ENCODE assay signal across 1 cellular context in the genomic region with DNA sequence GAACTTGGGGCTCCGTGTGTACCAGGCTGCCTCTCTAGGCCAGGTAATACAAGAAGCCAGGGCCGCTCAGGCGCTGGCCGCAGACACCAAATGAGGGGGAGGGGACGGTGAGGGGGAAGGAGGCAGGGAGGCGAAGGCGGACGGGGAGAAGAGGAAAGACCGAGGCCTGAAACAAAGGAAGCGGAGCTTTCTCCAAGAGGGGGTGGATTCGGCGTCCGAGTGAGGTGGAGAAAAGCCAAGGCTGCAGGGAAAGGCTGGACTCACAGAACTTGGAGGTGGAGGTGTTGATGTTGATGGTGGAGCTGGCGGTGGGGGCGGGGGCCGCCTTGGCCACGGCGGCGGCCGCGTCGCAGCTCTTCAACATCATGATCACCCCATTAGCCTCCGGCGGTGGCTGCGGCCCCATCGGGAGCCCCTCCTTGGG.
TF ChIP-seq lines count a peak whose summit lies in the region.

No MANE protein-coding gene starts in this region.

TF ChIP-seq in HEK293, 187 proteins besides CTCF, POLR2A, EP300 and RAD21 (continued from another document):
- TF ChIP-seq, protein P1, sequence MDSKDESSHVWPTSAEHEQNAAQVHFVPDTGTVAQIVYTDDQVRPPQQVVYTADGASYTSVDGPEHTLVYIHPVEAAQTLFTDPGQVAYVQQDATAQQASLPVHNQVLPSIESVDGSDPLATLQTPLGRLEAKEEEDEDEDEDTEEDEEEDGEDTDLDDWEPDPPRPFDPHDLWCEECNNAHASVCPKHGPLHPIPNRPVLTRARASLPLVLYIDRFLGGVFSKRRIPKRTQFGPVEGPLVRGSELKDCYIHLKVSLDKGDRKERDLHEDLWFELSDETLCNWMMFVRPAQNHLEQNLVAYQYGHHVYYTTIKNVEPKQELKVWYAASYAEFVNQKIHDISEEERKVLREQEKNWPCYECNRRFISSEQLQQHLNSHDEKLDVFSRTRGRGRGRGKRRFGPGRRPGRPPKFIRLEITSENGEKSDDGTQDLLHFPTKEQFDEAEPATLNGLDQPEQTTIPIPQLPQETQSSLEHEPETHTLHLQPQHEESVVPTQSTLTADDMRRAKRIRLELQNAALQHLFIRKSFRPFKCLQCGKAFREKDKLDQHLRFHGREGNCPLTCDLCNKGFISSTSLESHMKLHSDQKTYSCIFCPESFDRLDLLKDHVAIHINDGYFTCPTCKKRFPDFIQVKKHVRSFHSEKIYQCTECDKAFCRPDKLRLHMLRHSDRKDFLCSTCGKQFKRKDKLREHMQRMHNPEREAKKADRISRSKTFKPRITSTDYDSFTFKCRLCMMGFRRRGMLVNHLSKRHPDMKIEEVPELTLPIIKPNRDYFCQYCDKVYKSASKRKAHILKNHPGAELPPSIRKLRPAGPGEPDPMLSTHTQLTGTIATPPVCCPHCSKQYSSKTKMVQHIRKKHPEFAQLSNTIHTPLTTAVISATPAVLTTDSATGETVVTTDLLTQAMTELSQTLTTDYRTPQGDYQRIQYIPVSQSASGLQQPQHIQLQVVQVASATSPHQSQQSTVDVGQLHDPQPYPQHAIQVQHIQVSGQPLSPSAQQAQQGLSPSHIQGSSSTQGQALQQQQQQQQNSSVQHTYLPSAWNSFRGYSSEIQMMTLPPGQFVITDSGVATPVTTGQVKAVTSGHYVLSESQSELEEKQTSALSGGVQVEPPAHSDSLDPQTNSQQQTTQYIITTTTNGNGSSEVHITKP (tag by site-specific recombination; IDR thresholded peaks at IDR 0.05): peak; percentile 89
- peak; percentile 64 for TF ChIP-seq SP2 (tag by site-specific recombination; IDR thresholded peaks at IDR 0.05)
- TF ChIP-seq ZNF626 (tag by site-specific recombination; IDR thresholded peaks at IDR 0.05): no peak
- 0 out of 2 replicates have a peak, but pooled peaks have one; percentile 36 for TF ChIP-seq SP3 (tag by site-specific recombination; IDR thresholded peaks at IDR 0.05)
- 0 out of 2 replicates have a peak, but pooled peaks have one; percentile 34 for TF ChIP-seq ZFP37 (tag by site-specific recombination; IDR thresholded peaks at IDR 0.05)
- TF ChIP-seq ZNF335 (tag by site-specific recombination; conservative IDR thresholded peaks at IDR 0.05): peak; percentile 96
- TF ChIP-seq, protein P2, sequence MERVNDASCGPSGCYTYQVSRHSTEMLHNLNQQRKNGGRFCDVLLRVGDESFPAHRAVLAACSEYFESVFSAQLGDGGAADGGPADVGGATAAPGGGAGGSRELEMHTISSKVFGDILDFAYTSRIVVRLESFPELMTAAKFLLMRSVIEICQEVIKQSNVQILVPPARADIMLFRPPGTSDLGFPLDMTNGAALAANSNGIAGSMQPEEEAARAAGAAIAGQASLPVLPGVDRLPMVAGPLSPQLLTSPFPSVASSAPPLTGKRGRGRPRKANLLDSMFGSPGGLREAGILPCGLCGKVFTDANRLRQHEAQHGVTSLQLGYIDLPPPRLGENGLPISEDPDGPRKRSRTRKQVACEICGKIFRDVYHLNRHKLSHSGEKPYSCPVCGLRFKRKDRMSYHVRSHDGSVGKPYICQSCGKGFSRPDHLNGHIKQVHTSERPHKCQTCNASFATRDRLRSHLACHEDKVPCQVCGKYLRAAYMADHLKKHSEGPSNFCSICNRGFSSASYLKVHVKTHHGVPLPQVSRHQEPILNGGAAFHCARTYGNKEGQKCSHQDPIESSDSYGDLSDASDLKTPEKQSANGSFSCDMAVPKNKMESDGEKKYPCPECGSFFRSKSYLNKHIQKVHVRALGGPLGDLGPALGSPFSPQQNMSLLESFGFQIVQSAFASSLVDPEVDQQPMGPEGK (tag by site-specific recombination; IDR thresholded peaks at IDR 0.05): peak; percentile 90
- TF ChIP-seq, protein P3, sequence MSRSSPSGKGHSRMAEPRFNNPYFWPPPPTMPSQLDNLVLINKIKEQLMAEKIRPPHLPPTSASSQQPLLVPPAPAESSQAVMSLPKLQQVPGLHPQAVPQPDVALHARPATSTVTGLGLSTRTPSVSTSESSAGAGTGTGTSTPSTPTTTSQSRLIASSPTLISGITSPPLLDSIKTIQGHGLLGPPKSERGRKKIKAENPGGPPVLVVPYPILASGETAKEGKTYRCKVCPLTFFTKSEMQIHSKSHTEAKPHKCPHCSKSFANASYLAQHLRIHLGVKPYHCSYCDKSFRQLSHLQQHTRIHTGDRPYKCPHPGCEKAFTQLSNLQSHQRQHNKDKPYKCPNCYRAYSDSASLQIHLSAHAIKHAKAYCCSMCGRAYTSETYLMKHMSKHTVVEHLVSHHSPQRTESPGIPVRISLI (tag by site-specific recombination; IDR thresholded peaks at IDR 0.05): no peak
- TF ChIP-seq ZNF366 (tag by site-specific recombination; conservative IDR thresholded peaks at IDR 0.05): peak; percentile 57
- peak; percentile 96; the same call in 1 of the 2 replicates for TF ChIP-seq GLIS2 (tag by site-specific recombination; IDR thresholded peaks at IDR 0.05)
- TF ChIP-seq ZNF266 (tag by site-specific recombination; IDR thresholded peaks at IDR 0.05; ENCODE audit: low read depth): no peak
- TF ChIP-seq, protein P4, sequence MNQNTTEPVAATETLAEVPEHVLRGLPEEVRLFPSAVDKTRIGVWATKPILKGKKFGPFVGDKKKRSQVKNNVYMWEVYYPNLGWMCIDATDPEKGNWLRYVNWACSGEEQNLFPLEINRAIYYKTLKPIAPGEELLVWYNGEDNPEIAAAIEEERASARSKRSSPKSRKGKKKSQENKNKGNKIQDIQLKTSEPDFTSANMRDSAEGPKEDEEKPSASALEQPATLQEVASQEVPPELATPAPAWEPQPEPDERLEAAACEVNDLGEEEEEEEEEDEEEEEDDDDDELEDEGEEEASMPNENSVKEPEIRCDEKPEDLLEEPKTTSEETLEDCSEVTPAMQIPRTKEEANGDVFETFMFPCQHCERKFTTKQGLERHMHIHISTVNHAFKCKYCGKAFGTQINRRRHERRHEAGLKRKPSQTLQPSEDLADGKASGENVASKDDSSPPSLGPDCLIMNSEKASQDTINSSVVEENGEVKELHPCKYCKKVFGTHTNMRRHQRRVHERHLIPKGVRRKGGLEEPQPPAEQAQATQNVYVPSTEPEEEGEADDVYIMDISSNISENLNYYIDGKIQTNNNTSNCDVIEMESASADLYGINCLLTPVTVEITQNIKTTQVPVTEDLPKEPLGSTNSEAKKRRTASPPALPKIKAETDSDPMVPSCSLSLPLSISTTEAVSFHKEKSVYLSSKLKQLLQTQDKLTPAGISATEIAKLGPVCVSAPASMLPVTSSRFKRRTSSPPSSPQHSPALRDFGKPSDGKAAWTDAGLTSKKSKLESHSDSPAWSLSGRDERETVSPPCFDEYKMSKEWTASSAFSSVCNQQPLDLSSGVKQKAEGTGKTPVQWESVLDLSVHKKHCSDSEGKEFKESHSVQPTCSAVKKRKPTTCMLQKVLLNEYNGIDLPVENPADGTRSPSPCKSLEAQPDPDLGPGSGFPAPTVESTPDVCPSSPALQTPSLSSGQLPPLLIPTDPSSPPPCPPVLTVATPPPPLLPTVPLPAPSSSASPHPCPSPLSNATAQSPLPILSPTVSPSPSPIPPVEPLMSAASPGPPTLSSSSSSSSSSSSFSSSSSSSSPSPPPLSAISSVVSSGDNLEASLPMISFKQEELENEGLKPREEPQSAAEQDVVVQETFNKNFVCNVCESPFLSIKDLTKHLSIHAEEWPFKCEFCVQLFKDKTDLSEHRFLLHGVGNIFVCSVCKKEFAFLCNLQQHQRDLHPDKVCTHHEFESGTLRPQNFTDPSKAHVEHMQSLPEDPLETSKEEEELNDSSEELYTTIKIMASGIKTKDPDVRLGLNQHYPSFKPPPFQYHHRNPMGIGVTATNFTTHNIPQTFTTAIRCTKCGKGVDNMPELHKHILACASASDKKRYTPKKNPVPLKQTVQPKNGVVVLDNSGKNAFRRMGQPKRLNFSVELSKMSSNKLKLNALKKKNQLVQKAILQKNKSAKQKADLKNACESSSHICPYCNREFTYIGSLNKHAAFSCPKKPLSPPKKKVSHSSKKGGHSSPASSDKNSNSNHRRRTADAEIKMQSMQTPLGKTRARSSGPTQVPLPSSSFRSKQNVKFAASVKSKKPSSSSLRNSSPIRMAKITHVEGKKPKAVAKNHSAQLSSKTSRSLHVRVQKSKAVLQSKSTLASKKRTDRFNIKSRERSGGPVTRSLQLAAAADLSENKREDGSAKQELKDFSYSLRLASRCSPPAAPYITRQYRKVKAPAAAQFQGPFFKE (tag by site-specific recombination; IDR thresholded peaks at IDR 0.05; ENCODE audit: borderline replicate concordance): no peak
- peak; percentile 28; the same call in 1 of the 2 replicates for TF ChIP-seq KLF1 (tag by site-specific recombination; IDR thresholded peaks at IDR 0.05)
